15 cellular contexts compared by ENCODE assay signal in the genomic region with DNA sequence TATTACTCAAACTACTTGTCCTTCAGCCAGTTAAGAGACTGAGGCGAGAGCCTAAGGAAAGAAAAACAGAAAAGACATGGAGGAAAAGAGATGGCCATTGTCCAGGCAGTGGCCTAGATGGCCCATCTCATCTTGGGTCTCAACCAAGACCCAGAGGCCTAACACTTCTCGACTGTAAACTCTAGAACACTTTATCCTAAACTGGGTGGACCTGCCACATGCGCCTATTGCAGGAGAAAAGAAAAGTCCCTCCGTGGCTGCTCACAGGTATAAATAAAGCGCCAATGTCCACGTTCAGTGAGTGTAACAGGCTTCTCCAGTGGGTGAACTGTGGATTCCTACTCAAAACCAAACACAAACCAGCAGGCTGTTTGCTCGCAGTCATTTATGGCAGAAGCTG.
DNase-seq lines count a peak whose midpoint lies in the region; ATAC-seq and TF ChIP-seq lines count a peak whose summit lies in the region.
"Had no signal": no experiment of that assay in that cellular context is flagged by ENCODE, and none has a peak within 500 bp of the region (broad histone marks: within the 10 kb centered on the region; RNA-seq: fewer than 3 reads in every experiment).

No MANE protein-coding gene starts in this region.

- no peaks in the 10 kb centered on the region for H3K27me3 ChIP-seq in Peyer's patch
- H3K27me3 ChIP-seq in lower lobe of right lung (ENCODE audit: low read depth) = no peaks in the 10 kb centered on the region
- no peaks in the 10 kb centered on the region for H3K27me3 ChIP-seq in suprapubic skin
- no peaks in the 10 kb centered on the region for H3K27me3 ChIP-seq in mesenchymal stem cell (ENCODE audit: control insufficient read depth in 1 of 2, insufficient read depth in 1 of 2, low read length in 2 of 2)
- no peaks in the 10 kb centered on the region for H3K27me3 ChIP-seq in H9 (ENCODE audit: insufficient read depth, low read length)

- peaks cover 0 to 3% of the 10 kb centered on the region in 2 experiments; a peak in 1 of 4 replicates for H3K4me1 Mint-ChIP-seq in H9

- no peak overlapping the region for H3K4me3 ChIP-seq in Peyer's patch
- H3K4me3 ChIP-seq in lower lobe of right lung = no peak overlapping the region
- H3K4me3 ChIP-seq in suprapubic skin = no peak overlapping the region
- no peak overlapping the region for H3K4me3 ChIP-seq in mesenchymal stem cell (ENCODE audit: insufficient read depth in 1 of 2, low read depth in 1 of 2, low read length in 2 of 2)

- no peak overlapping the region for H2BK5ac ChIP-seq in mesenchymal stem cell (ENCODE audit: low read depth, low read length, poor library complexity, severe bottlenecking)
- no peak overlapping the region for H2BK5ac ChIP-seq in H9 (ENCODE audit: insufficient read length, low read length)

- H3K27ac ChIP-seq in Peyer's patch = peak overlapping the region; percentile 39 to 63 (median 54)
- peak overlapping the region; percentile 44 for H3K27ac ChIP-seq in cingulate gyrus (ENCODE audit: low read depth, low read length)
- H3K27ac ChIP-seq in lower lobe of right lung = peak overlapping the region; percentile 69
- H3K27ac ChIP-seq in suprapubic skin = peak overlapping the region; percentile 40
- no peak overlapping the region for H3K27ac ChIP-seq in mesenchymal stem cell (ENCODE audit: low read length, poor library complexity, severe bottlenecking)
- no peak overlapping the region for H3K27ac ChIP-seq in H9 (ENCODE audit: insufficient read length, low read depth, low read length)
- H3K27ac ChIP-seq: WERI-Rb-1 had no signal

- 79% methylated on average over 7 of the region's 7 CpGs for WGBS in suprapubic skin
- WGBS in mesenchymal stem cell = 95% methylated on average over 7 of the region's 7 CpGs
- no CpG with 5 or more reads among the region's 7 CpGs for WGBS in H9 (ENCODE audit: extremely low coverage, insufficient read length, low lambda C conversion rate)

- H3K56ac ChIP-seq in H9 (ENCODE audit: insufficient read length, low read depth, low read length) = no peak overlapping the region

- H2BK120ac ChIP-seq in mesenchymal stem cell (ENCODE audit: low read depth, low read length) = no peak overlapping the region
- no peak overlapping the region for H2BK120ac ChIP-seq in H9 (ENCODE audit: low read depth, low read length, poor library complexity, severe bottlenecking)

- H4K8ac ChIP-seq in mesenchymal stem cell (ENCODE audit: low read length) (no peak overlapping the region), H9 (replicated peaks; ENCODE audit: insufficient read length, low read depth, low read length) (no peak overlapping the region)

- peaks cover 0 to 19% (median 18%) of the 10 kb centered on the region in 4 donors for H3K4me1 ChIP-seq in Peyer's patch
- H3K4me1 ChIP-seq in lower lobe of right lung = peaks cover 83% of the 10 kb centered on the region
- H3K4me1 ChIP-seq in suprapubic skin = peaks cover 34% of the 10 kb centered on the region
- peaks cover 31% of the 10 kb centered on the region for H3K4me1 ChIP-seq in mesenchymal stem cell (ENCODE audit: control insufficient read depth, insufficient read depth, low read depth, low read length)
- H3K4me1 ChIP-seq in H9 (ENCODE audit: insufficient read depth, low read length) = no peaks in the 10 kb centered on the region

- H2AK5ac ChIP-seq in mesenchymal stem cell (ENCODE audit: low read length, severe bottlenecking) (no peak overlapping the region), H9 (ENCODE audit: insufficient read length, low read length) (no peak overlapping the region)

- no peak overlapping the region for H3K18ac ChIP-seq in mesenchymal stem cell (ENCODE audit: low read depth in 1 of 2, low read length in 2 of 2)
- no peak overlapping the region for H3K18ac ChIP-seq in H9 (ENCODE audit: insufficient read length, low read depth, low read length)

- no peak for DNase-seq in Peyer's patch
- no peak for DNase-seq in lower lobe of right lung
- peak in 1 of 2 donors; percentile 50 for DNase-seq in suprapubic skin (ENCODE audit: low spot score in 2 of 2)
- no peak for DNase-seq in mesenchymal stem cell
- DNase-seq in NCI-H2227 treated with DMSO at 0.1 percent for 48 hours (lab: John Stamatoyannopoulos, UW) = no peak
- no peak for DNase-seq in H9
- DNase-seq: activated CD8-positive, alpha-beta T cell treated with anti-CD3 and anti-CD28 coated beads, Interleukin-2, amount 10 ng/mL, durations not matched to agents 7 days and 5 days; activated gamma-delta T cell; effector CD8-positive, alpha-beta T cell; NCI-H2029; NCI-H524 treated with DMSO at 0.1 percent for 48 hours; PC-3; WERI-Rb-1 had no signal

- no peaks in the 10 kb centered on the region for H4K20me1 ChIP-seq in H9 (ENCODE audit: control insufficient read depth, insufficient read depth, insufficient read length)

- no peak overlapping the region for H3K4me3 Mint-ChIP-seq in H9
- H3K4me3 Mint-ChIP-seq: activated CD8-positive, alpha-beta T cell treated with anti-CD3 and anti-CD28 coated beads, Interleukin-2, amount 10 ng/mL, durations not matched to agents 7 days and 5 days had no signal

- H3K23ac ChIP-seq in mesenchymal stem cell (ENCODE audit: low read length in 2 of 2) (no peak overlapping the region), H9 (ENCODE audit: insufficient read length, low read depth, low read length) (no peak overlapping the region)

- H3K27me3 Mint-ChIP-seq in H9 (ENCODE audit: low read depth) = no peaks in the 10 kb centered on the region

- H3K4ac ChIP-seq in mesenchymal stem cell (ENCODE audit: low read depth in 1 of 2, low read length in 2 of 2) (no peak overlapping the region), H9 (ENCODE audit: low read depth, low read length) (no peak overlapping the region)

- H3K79me2 ChIP-seq in H9 (ENCODE audit: insufficient read depth, low read length) = no peaks in the 10 kb centered on the region

- H3K9ac ChIP-seq in mesenchymal stem cell (ENCODE audit: low read length) (no peak overlapping the region), H9 (ENCODE audit: extremely low read depth, insufficient read length, low read length) (no peak overlapping the region)

- no peak overlapping the region for H2BK20ac ChIP-seq in H9 (ENCODE audit: low read depth, low read length, poor library complexity, severe bottlenecking)

- intact Hi-C loops in lower lobe of right lung (cut with DNase I) = no loop called here

- H3K27ac Mint-ChIP-seq in H9 = no peak overlapping the region
- H3K27ac Mint-ChIP-seq: activated CD8-positive, alpha-beta T cell treated with anti-CD3 and anti-CD28 coated beads, Interleukin-2, amount 10 ng/mL, durations not matched to agents 7 days and 5 days had no signal

- H3K4me2 ChIP-seq in mesenchymal stem cell (ENCODE audit: low read length, poor library complexity, severe bottlenecking) (no peak overlapping the region), H9 (ENCODE audit: insufficient read depth, insufficient read length, low read length) (no peak overlapping the region)

- H3K9me3 Mint-ChIP-seq in H9 = no peaks in the 10 kb centered on the region

- H3K14ac ChIP-seq in mesenchymal stem cell (ENCODE audit: low read length in 2 of 2) (no peak overlapping the region), H9 (ENCODE audit: insufficient read depth, low read length) (no peak overlapping the region)

- no peaks in the 10 kb centered on the region for H3K9me3 ChIP-seq in Peyer's patch
- H3K9me3 ChIP-seq in lower lobe of right lung = no peaks in the 10 kb centered on the region
- H3K9me3 ChIP-seq in suprapubic skin = no peaks in the 10 kb centered on the region
- H3K9me3 ChIP-seq in mesenchymal stem cell (ENCODE audit: control insufficient read depth, low read length) = no peaks in the 10 kb centered on the region
- no peaks in the 10 kb centered on the region for H3K9me3 ChIP-seq in H9 (ENCODE audit: control insufficient read depth, low read depth, low read length)

- no peak overlapping the region for H3T11ph ChIP-seq in H9 (ENCODE audit: low read length)

- no peak overlapping the region for H4K5ac ChIP-seq in H9 (ENCODE audit: insufficient read length, low read depth, low read length)

- H3K36me3 ChIP-seq in Peyer's patch (peaks cover 0 to 11% (median 0%) of the 10 kb centered on the region in 3 donors), lower lobe of right lung (no peaks in the 10 kb centered on the region), suprapubic skin (peaks cover 3% of the 10 kb centered on the region), mesenchymal stem cell (ENCODE audit: control insufficient read depth in 1 of 2, insufficient read depth in 2 of 2, low read depth in 1 of 2, low read length in 2 of 2) (peaks cover 19 to 41% of the 10 kb centered on the region in 2 experiments)
- H3K36me3 ChIP-seq: WERI-Rb-1 had no signal

- H3K23me2 ChIP-seq in H9 (ENCODE audit: insufficient read length, low read depth, low read length, poor library complexity, severe bottlenecking) = no peaks in the 10 kb centered on the region

- ATAC-seq in lower lobe of right lung (no peak), HG03135 (IDR thresholded peaks at IDR 0.05; ENCODE audit: unreplicated experiment) (no peak)
- ATAC-seq: activated CD8-positive, alpha-beta T cell treated with anti-CD3 and anti-CD28 coated beads, Interleukin-2, amount 10 ng/mL, durations not matched to agents 7 days and 5 days; PC-3 had no signal

- no peak overlapping the region for H2BK12ac ChIP-seq in mesenchymal stem cell (ENCODE audit: low read length in 2 of 2)
- no peak overlapping the region for H2BK12ac ChIP-seq in H9 (ENCODE audit: insufficient read length, low read depth, low read length)

- H4K91ac ChIP-seq in mesenchymal stem cell (ENCODE audit: low read length) (no peak overlapping the region), H9 (ENCODE audit: insufficient read length, low read depth, low read length) (no peak overlapping the region)

- H2AFZ ChIP-seq in mesenchymal stem cell (ENCODE audit: low read depth, low read length) (no peak overlapping the region), H9 (ENCODE audit: low read length) (no peak overlapping the region)

- H3K36me3 Mint-ChIP-seq in H9 (ENCODE audit: insufficient read depth in 1 of 3, low read depth in 3 of 3) = peaks cover 17 to 46% (median 22%) of the 10 kb centered on the region in 3 experiments; a peak in 6 of 7 replicates

- H3K79me1 ChIP-seq in mesenchymal stem cell (replicated peaks; ENCODE audit: low read length, poor library complexity, severe bottlenecking) = peaks cover 45% of the 10 kb centered on the region
- no peaks in the 10 kb centered on the region for H3K79me1 ChIP-seq in H9 (ENCODE audit: insufficient read depth, low read depth, low read length, poor library complexity, severe bottlenecking)

- H2BK15ac ChIP-seq in mesenchymal stem cell (ENCODE audit: low read depth, poor library complexity, severe bottlenecking) = no peak overlapping the region
- H2BK15ac ChIP-seq in H9 (ENCODE audit: low read depth, low read length) = no peak overlapping the region

- TF ChIP-seq POLR2A in Peyer's patch (IDR thresholded peaks at IDR 0.05) (no peak), suprapubic skin (IDR thresholded peaks at IDR 0.05) (no peak)

- TF ChIP-seq EP300 in suprapubic skin (IDR thresholded peaks at IDR 0.05) = no peak

- TF ChIP-seq CTCF in Peyer's patch (IDR thresholded peaks at IDR 0.05) (no peak), lower lobe of right lung (IDR thresholded peaks at IDR 0.05) (no peak), suprapubic skin (IDR thresholded peaks at IDR 0.05) (no peak), H9 (conservative IDR thresholded peaks at IDR 0.05) (no peak)

Comparison
In these comparisons a context has a peak if more than half of its experiments do, and no peak if none do; other contexts are left out.
1. H3K27ac ChIP-seq: peak in Peyer's patch (4 of 4), cingulate gyrus (single experiment), lower lobe of right lung (single experiment) and suprapubic skin (single experiment); none in mesenchymal stem cell (single experiment) and H9 (single experiment).